25 cellular contexts compared by ENCODE assay signal in genomic region chr1:14983277-14983676, GRCh38.
DNase-seq lines count a peak whose midpoint lies in the region; ATAC-seq, FAIRE-seq and TF ChIP-seq lines count a peak whose summit lies in the region.
"Had no signal": no experiment of that assay in that cellular context is flagged by ENCODE, and none has a peak within 500 bp of the region (broad histone marks: within the 10 kb centered on the region; RNA-seq: fewer than 3 reads in every experiment).

No MANE protein-coding gene starts in this region.

- H3K27ac Mint-ChIP-seq in activated CD8-positive, alpha-beta T cell treated with anti-CD3 and anti-CD28 coated beads for 36 hours = no peak overlapping the region
- no peak overlapping the region for H3K27ac Mint-ChIP-seq in activated CD8-positive, alpha-beta T cell treated with anti-CD3 and anti-CD28 coated beads, Interleukin-2, amount 10 ng/mL, durations not matched to agents 7 days and 5 days
- H3K27ac Mint-ChIP-seq in stimulated activated naive CD8-positive, alpha-beta T cell treated with anti-CD3 and anti-CD28 coated beads, Interleukin-15, amount 100 ng/mL, for 72 hours = no peak overlapping the region
- H3K27ac Mint-ChIP-seq: activated T-helper 17 cell treated with anti-CD3 and anti-CD28 coated beads, Interleukin-2, amount 50 U/mL, for 72 hours; dendritic cell treated with granulocyte-macrophage colony-stimulating factor and Interleukin-4, amounts not matched to agents 40 ng/mL and 50 ng/mL, for 4 days; natural killer cell; T-helper 17 cell had no signal

- H2BK15ac ChIP-seq in H1 (ENCODE audit: low read length) = peak overlapping the region; percentile 40; the same call in 1 of the 2 replicates

- no peaks in the 10 kb centered on the region for H3K9me2 ChIP-seq in Karpas-422 (replicated peaks; ENCODE audit: insufficient read depth, low read length)

- no peak overlapping the region for H4K91ac ChIP-seq in H1 (replicated peaks; ENCODE audit: insufficient read length, low read length)

- no peak overlapping the region for H3K4me2 ChIP-seq in Karpas-422 (ENCODE audit: low read depth, low read length, poor library complexity, severe bottlenecking)
- H3K4me2 ChIP-seq in H1 (ENCODE audit: insufficient read depth in 1 of 2, low read depth in 2 of 2, low read length in 2 of 2) = no peak overlapping the region

- ATAC-seq in activated CD8-positive, alpha-beta T cell treated with anti-CD3 and anti-CD28 coated beads for 36 hours = no peak
- no peak for ATAC-seq in activated CD8-positive, alpha-beta T cell treated with anti-CD3 and anti-CD28 coated beads, Interleukin-2, amount 10 ng/mL, durations not matched to agents 7 days and 5 days
- ATAC-seq in HG02763 (IDR thresholded peaks at IDR 0.05; ENCODE audit: unreplicated experiment) = no peak
- ATAC-seq in stimulated activated naive CD8-positive, alpha-beta T cell treated with anti-CD3 and anti-CD28 coated beads, Interleukin-15, amount 100 ng/mL, for 72 hours = no peak
- ATAC-seq: activated T-helper 17 cell treated with anti-CD3 and anti-CD28 coated beads, Interleukin-2, amount 50 U/mL, for 72 hours; natural killer cell; T-helper 17 cell had no signal

- intact Hi-C loops in activated CD8-positive, alpha-beta T cell treated with anti-CD3 and anti-CD28 coated beads for 36 hours (cut with micrococcal nuclease) = no loop called here

- CTCF ChIA-PET in activated CD8-positive, alpha-beta T cell treated with anti-CD3 and anti-CD28 coated beads for 36 hours (lab: Charles Lee) = no interaction called here
- CTCF ChIA-PET in activated CD8-positive, alpha-beta T cell treated with anti-CD3 and anti-CD28 coated beads, Interleukin-2, amount 10 ng/mL, durations not matched to agents 7 days and 5 days (lab: Charles Lee) = no interaction called here
- CTCF ChIA-PET in H1 (lab: Charles Lee; ENCODE audit: partially characterized antibody) = interaction anchor here (0.8 to 3.3 kb wide), 14 partner anchors 9 to 103 kb away, joined by 3 to 12 read pairs (median 4); no protein-coding TSS in a partner anchor

- no peak overlapping the region for H3K4me3 Mint-ChIP-seq in activated CD8-positive, alpha-beta T cell treated with anti-CD3 and anti-CD28 coated beads for 36 hours
- no peak overlapping the region for H3K4me3 Mint-ChIP-seq in activated CD8-positive, alpha-beta T cell treated with anti-CD3 and anti-CD28 coated beads, Interleukin-2, amount 10 ng/mL, durations not matched to agents 7 days and 5 days
- H3K4me3 Mint-ChIP-seq in stimulated activated naive CD8-positive, alpha-beta T cell treated with anti-CD3 and anti-CD28 coated beads, Interleukin-15, amount 100 ng/mL, for 72 hours = no peak overlapping the region
- H3K4me3 Mint-ChIP-seq: activated T-helper 17 cell treated with anti-CD3 and anti-CD28 coated beads, Interleukin-2, amount 50 U/mL, for 72 hours; dendritic cell treated with granulocyte-macrophage colony-stimulating factor and Interleukin-4, amounts not matched to agents 40 ng/mL and 50 ng/mL, for 4 days; natural killer cell; T-helper 17 cell had no signal

- H2AFZ ChIP-seq in Karpas-422 (ENCODE audit: low read length) = no peak overlapping the region
- no peak overlapping the region for H2AFZ ChIP-seq in H1 (ENCODE audit: low read length)
- H2AFZ ChIP-seq: GM23248 had no signal

- 81% methylated on average over 13 of the region's 13 CpGs; no CpG with 5 or more reads in 1 of the 2 experiments for WGBS in H1 (ENCODE audit: extremely low coverage in 1 of 2, insufficient coverage in 1 of 2, insufficient read length in 1 of 2, insufficient replicate concordance in 2 of 2, low coverage in 1 of 2, low lambda C conversion rate in 2 of 2, missing lambda C conversion rate in 1 of 2), 2 experiments

- H3K9me3 Mint-ChIP-seq in activated CD8-positive, alpha-beta T cell treated with anti-CD3 and anti-CD28 coated beads for 36 hours = no peaks in the 10 kb centered on the region
- H3K9me3 Mint-ChIP-seq in activated CD8-positive, alpha-beta T cell treated with anti-CD3 and anti-CD28 coated beads, Interleukin-2, amount 10 ng/mL, durations not matched to agents 7 days and 5 days (ENCODE audit: insufficient read depth) = no peaks in the 10 kb centered on the region
- H3K9me3 Mint-ChIP-seq in stimulated activated naive CD8-positive, alpha-beta T cell treated with anti-CD3 and anti-CD28 coated beads, Interleukin-15, amount 100 ng/mL, for 72 hours = no peaks in the 10 kb centered on the region
- H3K9me3 Mint-ChIP-seq: activated T-helper 17 cell treated with anti-CD3 and anti-CD28 coated beads, Interleukin-2, amount 50 U/mL, for 72 hours; dendritic cell treated with granulocyte-macrophage colony-stimulating factor and Interleukin-4, amounts not matched to agents 40 ng/mL and 50 ng/mL, for 4 days; natural killer cell had no signal

- H3K4me1 Mint-ChIP-seq in activated CD8-positive, alpha-beta T cell treated with anti-CD3 and anti-CD28 coated beads for 36 hours (ENCODE audit: low read depth) = peaks cover 2% of the 10 kb centered on the region
- H3K4me1 Mint-ChIP-seq in activated CD8-positive, alpha-beta T cell treated with anti-CD3 and anti-CD28 coated beads, Interleukin-2, amount 10 ng/mL, durations not matched to agents 7 days and 5 days (ENCODE audit: low read depth) = peaks cover 13% of the 10 kb centered on the region
- no peaks in the 10 kb centered on the region for H3K4me1 Mint-ChIP-seq in stimulated activated naive CD8-positive, alpha-beta T cell treated with anti-CD3 and anti-CD28 coated beads, Interleukin-15, amount 100 ng/mL, for 72 hours
- H3K4me1 Mint-ChIP-seq: activated T-helper 17 cell treated with anti-CD3 and anti-CD28 coated beads, Interleukin-2, amount 50 U/mL, for 72 hours; natural killer cell; T-helper 17 cell had no signal

- DNase-seq in activated CD8-positive, alpha-beta T cell treated with anti-CD3 and anti-CD28 coated beads for 36 hours = no peak
- DNase-seq in activated CD8-positive, alpha-beta T cell treated with anti-CD3 and anti-CD28 coated beads, Interleukin-2, amount 10 ng/mL, durations not matched to agents 7 days and 5 days = no peak
- peak; percentile 52 for DNase-seq in Karpas-422
- DNase-seq in H1 (ENCODE audit: low read depth in 1 of 2, low spot score in 2 of 2) = peak in 1 of 2 experiments; percentile 69
- DNase-seq in stimulated activated CD8-positive, alpha-beta memory T cell treated with anti-CD3 and anti-CD28 coated beads, Interleukin-4, amount 100 ng/mL, for 48 hours = peak; percentile 32
- no peak for DNase-seq in stimulated activated naive CD8-positive, alpha-beta T cell treated with anti-CD3 and anti-CD28 coated beads, Interleukin-15, amount 100 ng/mL, for 72 hours
- no peak for DNase-seq in occipital lobe (lab: John Stamatoyannopoulos, UW)
- DNase-seq: foreskin fibroblast; GM23248; hippocampal formation; islet precursor cell; natural killer cell; NCI-H1417 treated with DMSO at 0.1 percent for 48 hours; NCI-H69; SJCRH30; small intestine; stimulated activated CD4-positive, alpha-beta T cell treated with anti-CD3 and anti-CD28 coated beads, Interleukin-4, amount 100 ng/mL, for 24 hours; T-helper 17 cell; upper lobe of left lung had no signal

- no peaks in the 10 kb centered on the region for H3K27me3 ChIP-seq in Karpas-422 (ENCODE audit: low read length)
- H3K27me3 ChIP-seq in H1 (replicated peaks in 1 of 4; ENCODE audit: control insufficient read depth in 3 of 4, extremely low read depth in 1 of 4, insufficient read depth in 3 of 4, low read length in 3 of 4) = no peaks in the 10 kb centered on the region
- H3K27me3 ChIP-seq: SJCRH30, upper lobe of left lung had no signal

- no peaks in the 10 kb centered on the region for H3K23me2 ChIP-seq in H1 (ENCODE audit: low read depth, low read length)

- peak; percentile 6 for TF ChIP-seq CTCF in activated CD8-positive, alpha-beta T cell treated with anti-CD3 and anti-CD28 coated beads for 36 hours (IDR thresholded peaks at IDR 0.05)
- peak; percentile 48 to 60 (median 58) for TF ChIP-seq CTCF in H1 (IDR thresholded peaks at IDR 0.05; ENCODE audit: control extremely low read depth in 1 of 3, insufficient read depth in 1 of 3, low read depth in 1 of 3, low read length in 3 of 3)

- H3K4me3 ChIP-seq in Karpas-422 (ENCODE audit: low read length) (no peak overlapping the region), H1 (ENCODE audit: extremely low read depth in 1 of 4, insufficient read depth in 2 of 4, low read depth in 3 of 4, low read length in 4 of 4) (no peak overlapping the region)
- H3K4me3 ChIP-seq: GM23248, SJCRH30, upper lobe of left lung had no signal

- H3K9ac ChIP-seq in Karpas-422 (ENCODE audit: low read length) = no peak overlapping the region
- no peak overlapping the region for H3K9ac ChIP-seq in H1 (replicated peaks in 1 of 4; ENCODE audit: extremely low read depth in 1 of 4, low read depth in 3 of 4, low read length in 3 of 4)
- H3K9ac ChIP-seq: GM23248 had no signal

- no peak overlapping the region for H2BK120ac ChIP-seq in H1 (replicated peaks; ENCODE audit: low read depth, low read length)

- no peak overlapping the region for H3K14ac ChIP-seq in H1 (ENCODE audit: insufficient read length)

- H3K27ac ChIP-seq in Karpas-422 (ENCODE audit: low read length) (no peak overlapping the region), H1 (ENCODE audit: low read depth, low read length) (no peak overlapping the region)
- H3K27ac ChIP-seq: GM23248, SJCRH30, upper lobe of left lung, VCaP had no signal

- no peak overlapping the region for H3K23ac ChIP-seq in H1 (ENCODE audit: insufficient read length)

- no peak overlapping the region for H2AK5ac ChIP-seq in H1 (ENCODE audit: low read depth, low read length)

- no peak overlapping the region for H2BK12ac ChIP-seq in H1 (ENCODE audit: low read depth, low read length)

- peak; percentile 29 to 52 for TF ChIP-seq RAD21 in H1 (IDR thresholded peaks at IDR 0.05 in 1 of 2, conservative IDR thresholded peaks at IDR 0.05 in 1 of 2; ENCODE audit: low read depth in 2 of 2, low read length in 2 of 2)

- no peaks in the 10 kb centered on the region; the same call in 1 of the 2 replicates for H3K79me1 ChIP-seq in H1 (ENCODE audit: low read depth, low read length)

- H3K4me1 ChIP-seq in Karpas-422 (ENCODE audit: low read length) (no peaks in the 10 kb centered on the region), H1 (replicated peaks in 1 of 4; ENCODE audit: control insufficient read depth in 3 of 4, insufficient read depth in 4 of 4, low read length in 3 of 4) (peaks cover 0 to 4% (median 2%) of the 10 kb centered on the region in 4 experiments; a peak in 2 of 7 replicates)
- H3K4me1 ChIP-seq: SJCRH30 had no signal

- H3K56ac ChIP-seq in H1 (replicated peaks; ENCODE audit: insufficient read length, low read depth, low read length) = no peak overlapping the region

- no peak overlapping the region for H3K4ac ChIP-seq in H1 (replicated peaks; ENCODE audit: insufficient read length, low read depth, low read length)

- H3K36me3 Mint-ChIP-seq in activated CD8-positive, alpha-beta T cell treated with anti-CD3 and anti-CD28 coated beads for 36 hours (ENCODE audit: low read depth) = no peaks in the 10 kb centered on the region
- no peaks in the 10 kb centered on the region for H3K36me3 Mint-ChIP-seq in activated CD8-positive, alpha-beta T cell treated with anti-CD3 and anti-CD28 coated beads, Interleukin-2, amount 10 ng/mL, durations not matched to agents 7 days and 5 days (ENCODE audit: low read depth)
- H3K36me3 Mint-ChIP-seq: natural killer cell had no signal

- no peak for TF ChIP-seq EP300 in H1 (IDR thresholded peaks at IDR 0.05; ENCODE audit: borderline replicate concordance in 1 of 2, low read depth in 2 of 2, low read length in 2 of 2)

- no peak overlapping the region for H4K5ac ChIP-seq in H1 (ENCODE audit: insufficient read length, low read depth, low read length)

- no peak overlapping the region for H2BK20ac ChIP-seq in H1 (ENCODE audit: low read length)

- no peak overlapping the region for H3K18ac ChIP-seq in H1 (ENCODE audit: extremely low read depth, low read length)

- H3K36me3 ChIP-seq in Karpas-422 (ENCODE audit: insufficient read depth, low read length) = no peaks in the 10 kb centered on the region
- no peaks in the 10 kb centered on the region for H3K36me3 ChIP-seq in H1 (ENCODE audit: control insufficient read depth in 2 of 4, insufficient read depth in 4 of 4, low read length in 3 of 4)
- H3K36me3 ChIP-seq: SJCRH30, upper lobe of left lung had no signal

- TF ChIP-seq POLR2A in H1 (IDR thresholded peaks at IDR 0.05; ENCODE audit: control extremely low read depth in 1 of 2, low read depth in 2 of 2, low read length in 2 of 2) = no peak

- H2BK5ac ChIP-seq in H1 (ENCODE audit: low read depth, low read length) = no peak overlapping the region

- no peak overlapping the region for H4K8ac ChIP-seq in H1 (ENCODE audit: extremely low read depth, insufficient read depth, low read length)

- H3K9me3 ChIP-seq in Karpas-422 (ENCODE audit: low read length) = no peaks in the 10 kb centered on the region
- H3K9me3 ChIP-seq in H1 (ENCODE audit: insufficient read depth in 2 of 2, low read depth in 1 of 2, low read length in 1 of 2) = no peaks in the 10 kb centered on the region
- H3K9me3 ChIP-seq: SJCRH30, upper lobe of left lung had no signal

- POLR2A ChIA-PET in activated CD8-positive, alpha-beta T cell treated with anti-CD3 and anti-CD28 coated beads for 36 hours (lab: Charles Lee) = no interaction called here
- POLR2A ChIA-PET in activated CD8-positive, alpha-beta T cell treated with anti-CD3 and anti-CD28 coated beads, Interleukin-2, amount 10 ng/mL, durations not matched to agents 7 days and 5 days (lab: Charles Lee) = no interaction called here
- POLR2A ChIA-PET in H1 (lab: Charles Lee; ENCODE audit: partially characterized antibody) = interaction anchor here (0.7 kb wide), 1 partner anchor 9 kb away, joined by 4 read pairs; no protein-coding TSS in a partner anchor

- no peak for FAIRE-seq in H1 (lab: Jason Lieb, UNC)
- FAIRE-seq: bronchial epithelial cell, D721Med, small intestine had no signal

- no peaks in the 10 kb centered on the region for H3K27me3 Mint-ChIP-seq in activated CD8-positive, alpha-beta T cell treated with anti-CD3 and anti-CD28 coated beads for 36 hours
- H3K27me3 Mint-ChIP-seq in activated CD8-positive, alpha-beta T cell treated with anti-CD3 and anti-CD28 coated beads, Interleukin-2, amount 10 ng/mL, durations not matched to agents 7 days and 5 days (ENCODE audit: low read depth) = peaks cover 1% of the 10 kb centered on the region
- no peaks in the 10 kb centered on the region for H3K27me3 Mint-ChIP-seq in stimulated activated naive CD8-positive, alpha-beta T cell treated with anti-CD3 and anti-CD28 coated beads, Interleukin-15, amount 100 ng/mL, for 72 hours

- no peaks in the 10 kb centered on the region for H4K20me1 ChIP-seq in Karpas-422 (ENCODE audit: insufficient read depth, low read depth, low read length)
- peaks cover 0 to 1% of the 10 kb centered on the region in 2 experiments for H4K20me1 ChIP-seq in H1 (replicated peaks in 1 of 2; ENCODE audit: control insufficient read depth in 1 of 2, insufficient read depth in 2 of 2, low read length in 2 of 2)

- H3K79me2 ChIP-seq in Karpas-422 (ENCODE audit: low read length) (no peaks in the 10 kb centered on the region), H1 (ENCODE audit: control insufficient read depth in 1 of 2, insufficient read depth in 2 of 2, low read length in 2 of 2) (no peaks in the 10 kb centered on the region)

Comparison
In these comparisons a context has a peak if more than half of its experiments do, and no peak if none do; other contexts are left out.
1. DNase-seq: peak in Karpas-422 (single experiment) and stimulated activated CD8-positive, alpha-beta memory T cell treated with anti-CD3 and anti-CD28 coated beads, Interleukin-4, amount 100 ng/mL, for 48 hours (single experiment); none in activated CD8-positive, alpha-beta T cell treated with anti-CD3 and anti-CD28 coated beads for 36 hours (single experiment), activated CD8-positive, alpha-beta T cell treated with anti-CD3 and anti-CD28 coated beads, Interleukin-2, amount 10 ng/mL, durations not matched to agents 7 days and 5 days (single experiment), stimulated activated naive CD8-positive, alpha-beta T cell treated with anti-CD3 and anti-CD28 coated beads, Interleukin-15, amount 100 ng/mL, for 72 hours (0 of 2) and occipital lobe (single experiment).